ENCODE assay signal across 13 cellular contexts in genomic region chr10:110706690-110707098, GRCh38.
A peak's percentile ranks its signal among the peaks of the same experiment; 100 is the strongest.
DNase-seq lines count a peak whose midpoint lies in the region; ATAC-seq and TF ChIP-seq lines count a peak whose summit lies in the region.
"Had no signal": no experiment of that assay in that cellular context is flagged by ENCODE, and none has a peak within 500 bp of the region (broad histone marks: within the 10 kb centered on the region; RNA-seq: fewer than 3 reads in every experiment).

No MANE protein-coding gene starts in this region.

- in situ Hi-C loops in Caki2 (cut with HindIII; ENCODE audit: low pct_unique_long_range_greater_than_20kb, low sequenced_read_pairs), result no loop called here

- H3K9ac ChIP-seq in neural progenitor cell, result no peak overlapping the region

- H3K27ac Mint-ChIP-seq in neural progenitor cell, result no peak overlapping the region
- no peak overlapping the region for H3K27ac Mint-ChIP-seq in CD4-positive, alpha-beta T cell
- H3K27ac Mint-ChIP-seq: activated CD8-positive, alpha-beta T cell treated with anti-CD3 and anti-CD28 coated beads, Interleukin-2, amount 10 ng/mL, durations not matched to agents 7 days and 5 days; naive thymus-derived CD8-positive, alpha-beta T cell had no signal

- no peaks in the 10 kb centered on the region for H3K27me3 ChIP-seq in neural progenitor cell
- H3K27me3 ChIP-seq in CD4-positive, alpha-beta T cell (ENCODE audit: control insufficient read depth, insufficient read depth, low read length), result no peaks in the 10 kb centered on the region
- H3K27me3 ChIP-seq: tibial nerve had no signal

- H3K27me3 Mint-ChIP-seq in neural progenitor cell (ENCODE audit: insufficient read depth, low read depth), result peaks cover 8% of the 10 kb centered on the region
- H3K27me3 Mint-ChIP-seq in CD4-positive, alpha-beta T cell, result no peaks in the 10 kb centered on the region

- H3K79me2 ChIP-seq in neural progenitor cell (ENCODE audit: low read depth), result no peaks in the 10 kb centered on the region

- H3K9me3 Mint-ChIP-seq in neural progenitor cell, result no peaks in the 10 kb centered on the region
- H3K9me3 Mint-ChIP-seq in CD4-positive, alpha-beta T cell, result no peaks in the 10 kb centered on the region

- no peaks in the 10 kb centered on the region for H3K36me3 ChIP-seq in neural progenitor cell
- H3K36me3 ChIP-seq: tibial nerve had no signal

- no peak overlapping the region for H3K4me3 Mint-ChIP-seq in neural progenitor cell
- no peak overlapping the region for H3K4me3 Mint-ChIP-seq in CD4-positive, alpha-beta T cell
- H3K4me3 Mint-ChIP-seq: activated CD8-positive, alpha-beta T cell treated with anti-CD3 and anti-CD28 coated beads, Interleukin-2, amount 10 ng/mL, durations not matched to agents 7 days and 5 days; naive thymus-derived CD8-positive, alpha-beta T cell had no signal

- POLR2A ChIA-PET in CD4-positive, alpha-beta T cell (lab: Charles Lee), result no interaction called here

- no peak overlapping the region for H2AFZ ChIP-seq in neural progenitor cell (replicated peaks)

- intact Hi-C loops in CD4-positive, alpha-beta T cell (cut with DNase I, micrococcal nuclease), result no loop called here

- DNase-seq in Caki2 (ENCODE audit: low read depth) (peak; percentile 36), LHCN-M2 (ENCODE audit: low read depth) (peak; percentile 96), dedifferentiated amniotic fluid mesenchymal stem cell (ENCODE audit: extremely low spot score) (peak; percentile 90), neural progenitor cell (ENCODE audit: low spot score) (peak; percentile 30), SK-N-DZ (ENCODE audit: low spot score) (no peak), activated gamma-delta T cell (lab: John Stamatoyannopoulos, UW) (no peak), GM10266 (ENCODE audit: extremely low spot score) (no peak)
- DNase-seq in CD4-positive, alpha-beta T cell, result no peak
- DNase-seq: activated CD8-positive, alpha-beta T cell treated with anti-CD3 and anti-CD28 coated beads, Interleukin-2, amount 10 ng/mL, durations not matched to agents 7 days and 5 days; aorta; naive thymus-derived CD8-positive, alpha-beta T cell; NCI-H1694 treated with DMSO at 0.1 percent for 48 hours had no signal

- no peak for ATAC-seq in CD4-positive, alpha-beta T cell (ENCODE audit: poor library complexity)
- ATAC-seq: activated CD8-positive, alpha-beta T cell treated with anti-CD3 and anti-CD28 coated beads, Interleukin-2, amount 10 ng/mL, durations not matched to agents 7 days and 5 days; naive thymus-derived CD8-positive, alpha-beta T cell had no signal

- H4K20me1 ChIP-seq in neural progenitor cell (ENCODE audit: low read depth), result no peaks in the 10 kb centered on the region

- no peaks in the 10 kb centered on the region for H3K36me3 Mint-ChIP-seq in neural progenitor cell
- H3K36me3 Mint-ChIP-seq in CD4-positive, alpha-beta T cell (ENCODE audit: low read depth), result no peaks in the 10 kb centered on the region
- H3K36me3 Mint-ChIP-seq: naive thymus-derived CD8-positive, alpha-beta T cell had no signal

- no peak overlapping the region for H3K4me3 ChIP-seq in neural progenitor cell
- H3K4me3 ChIP-seq: tibial nerve had no signal

- no peak overlapping the region for H3K27ac ChIP-seq in neural progenitor cell
- H3K27ac ChIP-seq in CD4-positive, alpha-beta T cell (ENCODE audit: low read depth, low read length), result no peak overlapping the region

- peaks cover 17% of the 10 kb centered on the region for H3K4me1 ChIP-seq in neural progenitor cell

- H3K4me1 Mint-ChIP-seq in neural progenitor cell, result peaks cover 32% of the 10 kb centered on the region
- H3K4me1 Mint-ChIP-seq in CD4-positive, alpha-beta T cell (ENCODE audit: low read depth), result no peaks in the 10 kb centered on the region
- H3K4me1 Mint-ChIP-seq: naive thymus-derived CD8-positive, alpha-beta T cell had no signal

- H3F3A ChIP-seq in neural progenitor cell (ENCODE audit: low read depth), result peaks cover 12% of the 10 kb centered on the region

- TF ChIP-seq CTCF in neural progenitor cell (IDR thresholded peaks at IDR 0.05), result no peak
- no peak for TF ChIP-seq CTCF in CD4-positive, alpha-beta T cell (IDR thresholded peaks at IDR 0.05)
- no peak for TF ChIP-seq CTCF in GM10266 (IDR thresholded peaks at IDR 0.05; ENCODE audit: control insufficient read depth, insufficient read depth, low read depth, missing control alignments)

- no peaks in the 10 kb centered on the region for H3K9me3 ChIP-seq in neural progenitor cell (ENCODE audit: low read depth)
- no peaks in the 10 kb centered on the region for H3K9me3 ChIP-seq in CD4-positive, alpha-beta T cell (ENCODE audit: control insufficient read depth, low read length)
- H3K9me3 ChIP-seq: tibial nerve had no signal

- H3K4me2 ChIP-seq in neural progenitor cell, result peak overlapping the region; percentile 36

- CTCF ChIA-PET in CD4-positive, alpha-beta T cell (lab: Charles Lee), result no interaction called here

Comparison
In these comparisons a context has a peak if more than half of its experiments do, and no peak if none do; other contexts are left out.
1. DNase-seq: peak in Caki2 (single experiment), LHCN-M2 (single experiment), dedifferentiated amniotic fluid mesenchymal stem cell (single experiment) and neural progenitor cell (single experiment); none in CD4-positive, alpha-beta T cell (0 of 10), SK-N-DZ (single experiment), activated gamma-delta T cell (single experiment) and GM10266 (single experiment).